ENCODE assay signal across 9 cellular contexts in the genomic region with DNA sequence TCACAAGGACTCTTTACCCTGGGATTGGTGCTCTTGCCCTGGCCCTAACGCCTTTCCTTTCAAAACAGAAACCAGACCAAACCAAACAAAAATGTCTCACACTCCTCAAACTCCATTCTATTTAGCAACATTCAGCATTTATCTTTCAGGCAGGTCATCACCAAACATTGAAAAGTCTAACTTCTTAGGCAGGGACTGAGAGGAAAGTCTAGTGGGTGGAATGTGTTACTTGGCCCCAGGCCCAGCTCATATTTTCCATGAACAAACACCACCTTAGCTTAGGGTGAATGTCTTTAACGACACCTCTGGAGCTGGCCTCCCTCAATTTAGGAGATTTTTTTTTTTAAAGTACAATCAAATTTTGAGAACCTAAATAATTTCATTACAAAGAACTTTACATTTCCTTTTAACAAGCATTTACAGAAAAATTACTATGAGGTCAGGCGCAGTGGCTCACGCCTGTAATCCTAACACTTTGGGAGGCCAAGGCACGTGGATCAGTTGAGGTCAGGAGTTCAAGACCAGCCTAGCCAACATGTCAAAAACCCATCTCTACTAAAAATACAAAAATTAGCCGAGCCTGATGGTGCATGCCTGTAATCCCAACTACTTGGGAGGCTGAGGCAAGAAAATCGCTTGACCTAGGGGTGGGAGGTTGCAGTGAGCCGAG. TPM values are rescaled to one million over a fixed set of nuclear protein-coding genes. Genes with fewer than 3 reads are reported as not detected.
DNase-seq lines count a peak whose midpoint lies in the region; ATAC-seq and TF ChIP-seq lines count a peak whose summit lies in the region.
"Had no signal": no experiment of that assay in that cellular context is flagged by ENCODE, and none has a peak within 500 bp of the region (broad histone marks: within the 10 kb centered on the region; RNA-seq: fewer than 3 reads in every experiment).

No MANE protein-coding gene starts in this region.

- WGBS in stomach, 5 donors, result 49 to 65% (median 58%) methylated on average over 8 of the region's 8 CpGs
- 62 to 69% methylated on average over 5 to 7 of the region's 8 CpGs for WGBS in gastroesophageal sphincter (ENCODE audit: low coverage in 1 of 2), 2 donors

- no peaks in the 10 kb centered on the region for H3K27me3 Mint-ChIP-seq in activated CD8-positive, alpha-beta memory T cell treated with anti-CD3 and anti-CD28 coated beads, Interleukin-2, amount 10 ng/mL, durations not matched to agents 7 days and 5 days
- H3K27me3 Mint-ChIP-seq: naive thymus-derived CD8-positive, alpha-beta T cell had no signal

- intact Hi-C loops in stomach (cut with DNase I; ENCODE audit: low total_unique reads), result no loop called here

- H3K4me3 Mint-ChIP-seq in activated CD8-positive, alpha-beta memory T cell treated with anti-CD3 and anti-CD28 coated beads, Interleukin-2, amount 10 ng/mL, durations not matched to agents 7 days and 5 days, result no peak overlapping the region
- H3K4me3 Mint-ChIP-seq: naive thymus-derived CD8-positive, alpha-beta T cell had no signal

- H3K9me3 ChIP-seq in stomach, result no peaks in the 10 kb centered on the region
- no peaks in the 10 kb centered on the region for H3K9me3 ChIP-seq in gastroesophageal sphincter

- peaks cover 0 to 14% (median 6%) of the 10 kb centered on the region in 4 donors for H3K4me1 ChIP-seq in stomach
- H3K4me1 ChIP-seq in gastroesophageal sphincter, result peaks cover 0 to 10% (median 0%) of the 10 kb centered on the region in 3 donors

- H3K27ac ChIP-seq in stomach, result peak overlapping the region in 3 of 5 donors; percentile 7 to 13 (median 9)
- H3K27ac ChIP-seq in gastroesophageal sphincter, result no peak overlapping the region

- H3K4me1 Mint-ChIP-seq in activated CD8-positive, alpha-beta memory T cell treated with anti-CD3 and anti-CD28 coated beads, Interleukin-2, amount 10 ng/mL, durations not matched to agents 7 days and 5 days, result peaks cover 3% of the 10 kb centered on the region

- H3K4me3 ChIP-seq in stomach (no peak overlapping the region), gastroesophageal sphincter (no peak overlapping the region)

- no peaks in the 10 kb centered on the region for H3K9me3 Mint-ChIP-seq in activated CD8-positive, alpha-beta memory T cell treated with anti-CD3 and anti-CD28 coated beads, Interleukin-2, amount 10 ng/mL, durations not matched to agents 7 days and 5 days (ENCODE audit: low read depth)
- H3K9me3 Mint-ChIP-seq: naive thymus-derived CD8-positive, alpha-beta T cell had no signal

- peaks cover 0 to 4% (median 0%) of the 10 kb centered on the region in 3 donors for H3K27me3 ChIP-seq in stomach
- H3K27me3 ChIP-seq in gastroesophageal sphincter, result no peaks in the 10 kb centered on the region

- DNase-seq in activated CD8-positive, alpha-beta memory T cell treated with anti-CD3 and anti-CD28 coated beads, Interleukin-2, amount 10 ng/mL, durations not matched to agents 7 days and 5 days, result no peak
- no peak for DNase-seq in activated CD8-positive, alpha-beta memory T cell treated with anti-CD3 and anti-CD28 coated beads, Interleukin-2, amount 50 U/mL, for 48 hours
- DNase-seq in activated naive CD4-positive, alpha-beta T cell treated with anti-CD3 and anti-CD28 coated beads, Interleukin-2, amount 50 U/mL, for 16 hours, result peak; percentile 23
- DNase-seq in kidney glomerular epithelial cell (lab: John Stamatoyannopoulos, UW) (peak; percentile 76), stomach (peak; percentile 82), germinal center (ENCODE audit: low spot score) (no peak), AML-193 (lab: John Stamatoyannopoulos, UW) (no peak)
- DNase-seq: naive thymus-derived CD8-positive, alpha-beta T cell had no signal

- CTCF ChIA-PET in activated CD8-positive, alpha-beta memory T cell treated with anti-CD3 and anti-CD28 coated beads, Interleukin-2, amount 10 ng/mL, durations not matched to agents 7 days and 5 days (lab: Charles Lee), result interaction anchor here (0.8 to 1.2 kb wide), 3 partner anchors 68 to 279 kb away, joined by 3 to 4 read pairs (median 3); no protein-coding TSS in a partner anchor

- TF ChIP-seq EP300 in stomach (IDR thresholded peaks at IDR 0.05), result no peak
- no peak for TF ChIP-seq EP300 in gastroesophageal sphincter (IDR thresholded peaks at IDR 0.05)

- TF ChIP-seq POLR2A in stomach (IDR thresholded peaks at IDR 0.05) (no peak), gastroesophageal sphincter (IDR thresholded peaks at IDR 0.05) (no peak)

- peak; percentile 57 for ATAC-seq in activated CD8-positive, alpha-beta memory T cell treated with anti-CD3 and anti-CD28 coated beads, Interleukin-2, amount 10 ng/mL, durations not matched to agents 7 days and 5 days
- ATAC-seq in gastroesophageal sphincter, result no peak
- ATAC-seq: naive thymus-derived CD8-positive, alpha-beta T cell had no signal

- no peak overlapping the region for H3K27ac Mint-ChIP-seq in activated CD8-positive, alpha-beta memory T cell treated with anti-CD3 and anti-CD28 coated beads, Interleukin-2, amount 10 ng/mL, durations not matched to agents 7 days and 5 days
- H3K27ac Mint-ChIP-seq: naive thymus-derived CD8-positive, alpha-beta T cell had no signal

- no peaks in the 10 kb centered on the region for H3K36me3 ChIP-seq in stomach
- no peaks in the 10 kb centered on the region for H3K36me3 ChIP-seq in gastroesophageal sphincter

- no peaks in the 10 kb centered on the region for H3K36me3 Mint-ChIP-seq in activated CD8-positive, alpha-beta memory T cell treated with anti-CD3 and anti-CD28 coated beads, Interleukin-2, amount 10 ng/mL, durations not matched to agents 7 days and 5 days
- H3K36me3 Mint-ChIP-seq: naive thymus-derived CD8-positive, alpha-beta T cell had no signal

- TF ChIP-seq CTCF in stomach (IDR thresholded peaks at IDR 0.05) (no peak), gastroesophageal sphincter (IDR thresholded peaks at IDR 0.05) (peak in 1 of 4 experiments; percentile 6)

RNA-seq across cellular contexts. Expression of gene N4BP2, which starts 10.2 kb away (rescaled TPM):
- total RNA-seq in activated CD8-positive, alpha-beta memory T cell treated with anti-CD3 and anti-CD28 coated beads, Interleukin-2, amount 10 ng/mL, durations not matched to agents 7 days and 5 days, result 10 to 100 TPM; 26.5 to 28.4 TPM
- 10 to 100 TPM in 3 of 5 donors, 1 to 10 TPM in 2; 3.1 to 41.5 (median 18.4) TPM for total RNA-seq in stomach
- polyA plus RNA-seq in stomach, result 1 to 10 TPM in 2 of 3 donors, under 1 TPM in 1; 0.73 to 2.0 (median 1.4) TPM
- total RNA-seq in gastroesophageal sphincter, result 10 to 100 TPM in 1 of 4 donors, 1 to 10 TPM in 3; 5.3 to 14.5 (median 7.3) TPM

Comparison
In these comparisons a context has a peak if more than half of its experiments do, and no peak if none do; other contexts are left out.
1. DNase-seq: peak in activated naive CD4-positive, alpha-beta T cell treated with anti-CD3 and anti-CD28 coated beads, Interleukin-2, amount 50 U/mL, for 16 hours (single experiment), kidney glomerular epithelial cell (single experiment) and stomach (single experiment); none in activated CD8-positive, alpha-beta memory T cell treated with anti-CD3 and anti-CD28 coated beads, Interleukin-2, amount 10 ng/mL, durations not matched to agents 7 days and 5 days (single experiment), activated CD8-positive, alpha-beta memory T cell treated with anti-CD3 and anti-CD28 coated beads, Interleukin-2, amount 50 U/mL, for 48 hours (single experiment), germinal center (single experiment) and AML-193 (0 of 2).
2. H3K27ac ChIP-seq: peak in stomach (3 of 5); none in gastroesophageal sphincter (0 of 4).